8 cellular contexts compared by ENCODE assay signal in genomic region chr1:147700042-147700711, GRCh38. TPM values are rescaled to one million over a fixed set of nuclear protein-coding genes. Genes with fewer than 3 reads are reported as not detected.
DNase-seq lines count a peak whose midpoint lies in the region; TF ChIP-seq lines count a peak whose summit lies in the region.

No MANE protein-coding gene starts in this region.

- CTCF ChIA-PET in SK-N-SH (lab: Yijun Ruan, JAX), result interaction anchor here (0.7 to 1.6 kb wide), 6 partner anchors 9 to 213 kb away, joined by 3 to 5 read pairs (median 3); no protein-coding TSS in a partner anchor

- H4K20me1 ChIP-seq in SK-N-SH (ENCODE audit: insufficient read depth), result no peaks in the 10 kb centered on the region

- H3K79me1 ChIP-seq in trophoblast cell (ENCODE audit: low read length), result no peaks in the 10 kb centered on the region

- TF ChIP-seq RAD21 in SK-N-SH (IDR thresholded peaks at IDR 0.05; ENCODE audit: low read length), result peak; percentile 77

- no peaks in the 10 kb centered on the region for H3K9me3 ChIP-seq in SK-N-SH
- H3K9me3 ChIP-seq in trophoblast cell (ENCODE audit: insufficient read depth, low read depth, low read length), result peaks cover 2% of the 10 kb centered on the region

- no peaks in the 10 kb centered on the region; a peak in 1 of 4 replicates for H3K4me1 ChIP-seq in SK-N-SH (ENCODE audit: control insufficient read depth in 1 of 2, insufficient read depth in 2 of 2, low read depth in 1 of 2, low read length in 1 of 2)
- peaks cover 0 to 2% of the 10 kb centered on the region in 2 experiments for H3K4me1 ChIP-seq in trophoblast cell (ENCODE audit: control insufficient read depth in 1 of 2, insufficient read depth in 2 of 2, low read length in 2 of 2)

- peak overlapping the region; percentile 63 for H3K4me3 Mint-ChIP-seq in activated naive CD4-positive, alpha-beta T cell treated with anti-CD3 and anti-CD28 coated beads, Interleukin-2, amount 50 U/mL, for 24 hours
- no peak overlapping the region for H3K4me3 Mint-ChIP-seq in glutamatergic neuron (ENCODE audit: unreplicated experiment)

- POLR2A ChIA-PET in SK-N-SH (lab: Yijun Ruan, JAX), result no interaction called here

- no peak overlapping the region for H2BK120ac ChIP-seq in trophoblast cell (ENCODE audit: insufficient read depth, low read length, poor library complexity)

- TF ChIP-seq EP300 in SK-N-SH (IDR thresholded peaks at IDR 0.05; ENCODE audit: borderline replicate concordance in 1 of 2, low read depth in 1 of 2, low read length in 1 of 2), result no peak

- H3K79me2 ChIP-seq in SK-N-SH (ENCODE audit: insufficient read depth) (no peaks in the 10 kb centered on the region), trophoblast cell (ENCODE audit: control insufficient read depth, insufficient read depth, low read length, poor library complexity) (no peaks in the 10 kb centered on the region)

- H3K9me3 Mint-ChIP-seq in activated naive CD4-positive, alpha-beta T cell treated with anti-CD3 and anti-CD28 coated beads, Interleukin-2, amount 50 U/mL, for 24 hours, result no peaks in the 10 kb centered on the region
- H3K9me3 Mint-ChIP-seq in glutamatergic neuron (ENCODE audit: unreplicated experiment), result no peaks in the 10 kb centered on the region

- no peak overlapping the region for H4K91ac ChIP-seq in trophoblast cell (ENCODE audit: low read depth, low read length)

- H2BK5ac ChIP-seq in trophoblast cell (ENCODE audit: low read depth, low read length, poor library complexity), result no peak overlapping the region

- H3K4ac ChIP-seq in trophoblast cell (ENCODE audit: low read depth, low read length), result no peak overlapping the region

- no peak overlapping the region for H2BK12ac ChIP-seq in trophoblast cell (ENCODE audit: low read length)

- H3F3A ChIP-seq in SK-N-SH (replicated peaks; ENCODE audit: insufficient read depth), result no peaks in the 10 kb centered on the region

- H3K27me3 ChIP-seq in SK-N-SH (ENCODE audit: insufficient read depth) (no peaks in the 10 kb centered on the region), trophoblast cell (ENCODE audit: insufficient read depth, low read length) (no peaks in the 10 kb centered on the region)

- H3K27ac ChIP-seq in SK-N-SH (ENCODE audit: low read depth in 2 of 2, low read length in 1 of 2) (no peak overlapping the region), trophoblast cell (ENCODE audit: low read depth, low read length) (no peak overlapping the region)

- H3K9ac ChIP-seq in SK-N-SH (no peak overlapping the region), trophoblast cell (ENCODE audit: low read length) (no peak overlapping the region)

- H3K27ac Mint-ChIP-seq in activated naive CD4-positive, alpha-beta T cell treated with anti-CD3 and anti-CD28 coated beads, Interleukin-2, amount 50 U/mL, for 24 hours, result peak overlapping the region; percentile 69
- no peak overlapping the region for H3K27ac Mint-ChIP-seq in glutamatergic neuron (ENCODE audit: unreplicated experiment)

- no peaks in the 10 kb centered on the region for H3K36me3 ChIP-seq in SK-N-SH (replicated peaks in 1 of 2; ENCODE audit: control insufficient read depth in 1 of 2, insufficient read depth in 2 of 2, low read length in 1 of 2)
- H3K36me3 ChIP-seq in trophoblast cell (ENCODE audit: control insufficient read depth in 1 of 2, insufficient read depth in 2 of 2, low read length in 2 of 2), result no peaks in the 10 kb centered on the region

- TF ChIP-seq CTCF in LNCAP (IDR thresholded peaks at IDR 0.05) (peak; percentile 98), SK-N-SH (IDR thresholded peaks at IDR 0.05) (peak; percentile 86), glutamatergic neuron (IDR thresholded peaks at IDR 0.05; ENCODE audit: partially characterized antibody, unreplicated experiment) (peak; percentile 73)

- H3K4me2 ChIP-seq in SK-N-SH (no peak overlapping the region), trophoblast cell (ENCODE audit: low read length) (no peak overlapping the region)

- H3K27me3 Mint-ChIP-seq in activated naive CD4-positive, alpha-beta T cell treated with anti-CD3 and anti-CD28 coated beads, Interleukin-2, amount 50 U/mL, for 24 hours, result peaks cover 2% of the 10 kb centered on the region
- H3K27me3 Mint-ChIP-seq in glutamatergic neuron (ENCODE audit: unreplicated experiment), result no peaks in the 10 kb centered on the region

- no peaks in the 10 kb centered on the region for H3K36me3 Mint-ChIP-seq in activated naive CD4-positive, alpha-beta T cell treated with anti-CD3 and anti-CD28 coated beads, Interleukin-2, amount 50 U/mL, for 24 hours
- H3K36me3 Mint-ChIP-seq in glutamatergic neuron (ENCODE audit: unreplicated experiment), result no peaks in the 10 kb centered on the region

- H4K8ac ChIP-seq in trophoblast cell (ENCODE audit: low read depth, low read length), result no peak overlapping the region

- no peak overlapping the region; a peak in 1 of 4 replicates for H3K4me3 ChIP-seq in SK-N-SH (ENCODE audit: low read depth in 2 of 2, low read length in 1 of 2)
- no peak overlapping the region for H3K4me3 ChIP-seq in trophoblast cell (ENCODE audit: low read depth, low read length)

- 59% methylated on average over 5 of the region's 5 CpGs for WGBS in SK-N-SH (ENCODE audit: low lambda C conversion rate)
- WGBS in trophoblast cell (ENCODE audit: extremely low coverage, insufficient coverage, insufficient read length), result no CpG with 5 or more reads among the region's 5 CpGs

- H3K9me2 ChIP-seq in SK-N-SH, result no peaks in the 10 kb centered on the region

- H3K4me1 Mint-ChIP-seq in activated naive CD4-positive, alpha-beta T cell treated with anti-CD3 and anti-CD28 coated beads, Interleukin-2, amount 50 U/mL, for 24 hours, result peaks cover 14% of the 10 kb centered on the region
- H3K4me1 Mint-ChIP-seq in glutamatergic neuron (ENCODE audit: low read depth, unreplicated experiment), result peaks cover 2% of the 10 kb centered on the region

- no peak overlapping the region for H3K18ac ChIP-seq in trophoblast cell (ENCODE audit: low read length)

- DNase-seq in EL, result peak; percentile 67
- peak; percentile 61 for DNase-seq in SK-N-SH
- DNase-seq in glutamatergic neuron, result peak; percentile 71
- peak; percentile 32 to 70 for DNase-seq in trophoblast cell
- peak; percentile 63 for DNase-seq in ureter (ENCODE audit: low spot score)
- no peak for DNase-seq in NCI-H128 (lab: John Stamatoyannopoulos, UW; ENCODE audit: unreplicated experiment)

- H3K14ac ChIP-seq in trophoblast cell (ENCODE audit: low read length), result no peak overlapping the region

- no peak overlapping the region for H3K23ac ChIP-seq in trophoblast cell (ENCODE audit: low read length)

- no peak overlapping the region for H4K12ac ChIP-seq in trophoblast cell (ENCODE audit: low read depth, low read length)

- H2AFZ ChIP-seq in SK-N-SH (ENCODE audit: low read depth), result no peak overlapping the region
- no peak overlapping the region for H2AFZ ChIP-seq in trophoblast cell (ENCODE audit: insufficient read depth, low read length, poor library complexity)

- no peak overlapping the region for H2AK5ac ChIP-seq in trophoblast cell (ENCODE audit: low read length)

TF ChIP-seq in SK-N-SH, 30 proteins besides CTCF, POLR2A, EP300 and RAD21:
- TF ChIP-seq USF1 (IDR thresholded peaks at IDR 0.05; ENCODE audit: borderline replicate concordance, low read depth), result no peak
- TF ChIP-seq NFIC (IDR thresholded peaks at IDR 0.05; ENCODE audit: borderline replicate concordance), result peak; percentile 56
- peak; percentile 60 for TF ChIP-seq SMC3 (IDR thresholded peaks at IDR 0.05; ENCODE audit: low read depth, low read length)
TF ChIP-seq in SK-N-SH: peak in this region for 2.

RNA-seq across cellular contexts. Expression of gene ACP6, which starts 29.9 kb away (rescaled TPM):
- 10.9 and 16.2 TPM in 2 replicates for polyA plus RNA-seq in SK-N-SH (2012; rRNA removed)
- 6.5 and 7.3 TPM in 2 replicates for polyA plus RNA-seq in SK-N-SH (2012; cell fraction: cytosol; rRNA removed)
- polyA plus RNA-seq in SK-N-SH (2012; cell fraction: nucleus; rRNA removed), result 78.4 and 84.8 TPM in 2 replicates
- total RNA-seq in glutamatergic neuron (ENCODE audit: unreplicated experiment) (3.5 TPM), ureter (64.9 TPM)
- 3.2 and 3.6 TPM in 2 replicates for polyA plus RNA-seq in trophoblast cell (2013)

Comparison
In these comparisons a context has a peak if more than half of its experiments do, and no peak if none do; other contexts are left out.
1. RNA of gene ACP6, which starts 29.9 kb away (total RNA-seq): 64.9 TPM in ureter (single experiment); 3.5 TPM in glutamatergic neuron (single experiment); every median in the first group is over 10 times any median in the second.
2. Peak in every context shown above with its lines, with median percentiles within 50 percentile points of each other: CTCF ChIP-seq.